14 cellular contexts compared by ENCODE assay signal in the genomic region with DNA sequence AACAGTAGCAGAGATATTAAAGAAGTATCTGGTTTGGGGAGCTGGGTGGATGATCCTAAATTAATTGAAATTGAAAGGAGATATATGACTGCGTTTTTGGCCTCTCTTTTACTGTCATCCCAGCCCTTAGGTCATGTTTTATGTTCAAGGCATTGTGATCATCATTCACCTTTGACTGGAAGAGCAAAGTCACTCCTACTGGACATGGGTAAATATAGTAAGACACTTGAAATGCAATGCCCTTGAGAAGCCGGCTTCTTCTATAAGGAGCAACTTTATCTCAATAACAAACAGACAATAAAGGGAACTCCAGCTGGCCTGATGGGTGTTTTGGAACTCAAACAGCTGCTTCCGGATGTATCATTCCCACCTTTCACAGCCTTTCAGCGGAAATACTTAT.
A peak's percentile ranks its signal among the peaks of the same experiment; 100 is the strongest.
DNase-seq lines count a peak whose midpoint lies in the region; ATAC-seq, FAIRE-seq and TF ChIP-seq lines count a peak whose summit lies in the region.
"Had no signal": no experiment of that assay in that cellular context is flagged by ENCODE, and none has a peak within 500 bp of the region (broad histone marks: within the 10 kb centered on the region; RNA-seq: fewer than 3 reads in every experiment).

No MANE protein-coding gene starts in this region.

- H3K27ac Mint-ChIP-seq in activated CD8-positive, alpha-beta T cell treated with anti-CD3 and anti-CD28 coated beads, Interleukin-2, amount 10 ng/mL, durations not matched to agents 7 days and 5 days, result no peak overlapping the region
- H3K27ac Mint-ChIP-seq: CD8-positive, alpha-beta memory T cell; naive thymus-derived CD4-positive, alpha-beta T cell had no signal

- no peak for TF ChIP-seq POLR2A in vagina (IDR thresholded peaks at IDR 0.05)

- H3K9me3 Mint-ChIP-seq in activated CD8-positive, alpha-beta T cell treated with anti-CD3 and anti-CD28 coated beads, Interleukin-2, amount 10 ng/mL, durations not matched to agents 7 days and 5 days (ENCODE audit: insufficient read depth), result no peaks in the 10 kb centered on the region

- POLR2A ChIA-PET in activated CD8-positive, alpha-beta T cell treated with anti-CD3 and anti-CD28 coated beads, Interleukin-2, amount 10 ng/mL, durations not matched to agents 7 days and 5 days (lab: Charles Lee), result no interaction called here

- peak; percentile 40 for ATAC-seq in Right ventricle myocardium inferior
- ATAC-seq in activated CD8-positive, alpha-beta T cell treated with anti-CD3 and anti-CD28 coated beads, Interleukin-2, amount 10 ng/mL, durations not matched to agents 7 days and 5 days, result no peak
- ATAC-seq: naive thymus-derived CD4-positive, alpha-beta T cell had no signal

- no peaks in the 10 kb centered on the region for H3K9me3 ChIP-seq in cardiac muscle cell (ENCODE audit: low read depth)
- no peaks in the 10 kb centered on the region for H3K9me3 ChIP-seq in vagina

- no peaks in the 10 kb centered on the region for H3K4me1 Mint-ChIP-seq in activated CD8-positive, alpha-beta T cell treated with anti-CD3 and anti-CD28 coated beads, Interleukin-2, amount 10 ng/mL, durations not matched to agents 7 days and 5 days (ENCODE audit: low read depth)
- H3K4me1 Mint-ChIP-seq: CD8-positive, alpha-beta memory T cell; naive thymus-derived CD4-positive, alpha-beta T cell had no signal

- H3K27ac ChIP-seq in cardiac muscle cell (peak overlapping the region; percentile 88), vagina (peak overlapping the region; percentile 48)

- H3K4me1 ChIP-seq in cardiac muscle cell (ENCODE audit: low read depth) (peaks cover 40% of the 10 kb centered on the region), vagina (peaks cover 16% of the 10 kb centered on the region)

- no peak overlapping the region for H3K4me3 Mint-ChIP-seq in activated CD8-positive, alpha-beta T cell treated with anti-CD3 and anti-CD28 coated beads, Interleukin-2, amount 10 ng/mL, durations not matched to agents 7 days and 5 days
- H3K4me3 Mint-ChIP-seq: CD8-positive, alpha-beta memory T cell; naive thymus-derived CD4-positive, alpha-beta T cell had no signal

- H3K27me3 ChIP-seq in cardiac muscle cell (no peaks in the 10 kb centered on the region), vagina (no peaks in the 10 kb centered on the region)

- no peaks in the 10 kb centered on the region for H3K36me3 Mint-ChIP-seq in activated CD8-positive, alpha-beta T cell treated with anti-CD3 and anti-CD28 coated beads, Interleukin-2, amount 10 ng/mL, durations not matched to agents 7 days and 5 days (ENCODE audit: low read depth)
- H3K36me3 Mint-ChIP-seq: CD8-positive, alpha-beta memory T cell; naive thymus-derived CD4-positive, alpha-beta T cell had no signal

- no peak for FAIRE-seq in urothelium cell line (lab: Jason Lieb, UNC)
- FAIRE-seq: A204.1, HTR-8/SVneo had no signal

- H3K36me3 ChIP-seq in cardiac muscle cell, result no peaks in the 10 kb centered on the region
- no peaks in the 10 kb centered on the region for H3K36me3 ChIP-seq in vagina

- DNase-seq in Right ventricle myocardium inferior (ENCODE audit: missing footprints), result no peak
- DNase-seq in cardiac septum (ENCODE audit: low spot score), result no peak
- DNase-seq in cardiac muscle cell (ENCODE audit: low read depth in 1 of 2, low spot score in 1 of 2), result peak; percentile 5 to 36
- peak; percentile 17 for DNase-seq in myocyte (ENCODE audit: low read depth)
- DNase-seq in vagina (ENCODE audit: extremely low spot score in 2 of 2), result no peak
- no peak for DNase-seq in urothelium cell line (ENCODE audit: low spot score)
- DNase-seq in activated CD8-positive, alpha-beta T cell treated with anti-CD3 and anti-CD28 coated beads, Interleukin-2, amount 10 ng/mL, durations not matched to agents 7 days and 5 days, result no peak
- no peak for DNase-seq in GF-D8 (lab: John Stamatoyannopoulos, UW)
- DNase-seq: CD8-positive, alpha-beta memory T cell; effector CD8-positive, alpha-beta T cell; naive thymus-derived CD4-positive, alpha-beta T cell; stimulated activated CD4-positive, alpha-beta T cell treated with anti-CD3 and anti-CD28 coated beads, Interleukin-4, amount 100 ng/mL, for 4 hours had no signal

- CTCF ChIA-PET in activated CD8-positive, alpha-beta T cell treated with anti-CD3 and anti-CD28 coated beads, Interleukin-2, amount 10 ng/mL, durations not matched to agents 7 days and 5 days (lab: Charles Lee), result interaction anchor here (1.4 kb wide), 1 partner anchor 109 kb away, joined by 3 read pairs; no protein-coding TSS in a partner anchor

- intact Hi-C loops in Right ventricle myocardium inferior (cut with DNase I), result loop anchor here (2.0 to 5.0 kb wide), 5 partner anchors 40 to 158 kb away; a partner anchor contains a TSS
- intact Hi-C loops in cardiac septum (cut with DNase I), result loop anchor here (5.0 to 10.0 kb wide), 5 partner anchors 40 to 160 kb away; a partner anchor contains a TSS
- intact Hi-C loops in vagina (cut with DNase I), result no loop called here

- TF ChIP-seq CTCF in cardiac muscle cell (IDR thresholded peaks at IDR 0.05; ENCODE audit: low read depth, low read length) (no peak), vagina (IDR thresholded peaks at IDR 0.05) (no peak)

- peaks cover 4% of the 10 kb centered on the region for H3K27me3 Mint-ChIP-seq in activated CD8-positive, alpha-beta T cell treated with anti-CD3 and anti-CD28 coated beads, Interleukin-2, amount 10 ng/mL, durations not matched to agents 7 days and 5 days (ENCODE audit: low read depth)

- no peak overlapping the region for H3K4me3 ChIP-seq in cardiac muscle cell
- H3K4me3 ChIP-seq in vagina, result no peak overlapping the region

Comparison
In these comparisons a context has a peak if more than half of its experiments do, and no peak if none do; other contexts are left out.
1. DNase-seq: peak in cardiac muscle cell (2 of 2) and myocyte (single experiment); none in Right ventricle myocardium inferior (single experiment), cardiac septum (single experiment), vagina (0 of 2), urothelium cell line (single experiment), activated CD8-positive, alpha-beta T cell treated with anti-CD3 and anti-CD28 coated beads, Interleukin-2, amount 10 ng/mL, durations not matched to agents 7 days and 5 days (single experiment) and GF-D8 (single experiment).